ENCODE assay signal across 8 cellular contexts in genomic region chr2:66495788-66496640, GRCh38.
DNase-seq lines count a peak whose midpoint lies in the region; ATAC-seq and TF ChIP-seq lines count a peak whose summit lies in the region.

No MANE protein-coding gene starts in this region.

- H3K4me3 Mint-ChIP-seq in WTC11: no peak overlapping the region

- CTCF ChIA-PET in WTC11 (lab: Charles Lee): no interaction called here

- H3K4me3 ChIP-seq in left ventricle myocardium inferior (peak overlapping the region; percentile 24), skeletal muscle satellite cell (ENCODE audit: low read length) (peak overlapping the region; percentile 23)

- peak overlapping the region; percentile 74 for H3K27ac ChIP-seq in left ventricle myocardium inferior (replicated peaks)

- H3K4me1 ChIP-seq in left ventricle myocardium inferior: peaks cover 70% of the 10 kb centered on the region
- H3K4me1 ChIP-seq in skeletal muscle satellite cell (ENCODE audit: control insufficient read depth, insufficient read depth, low read length): peaks cover 26% of the 10 kb centered on the region

- H3K9me3 ChIP-seq in left ventricle myocardium inferior (replicated peaks): no peaks in the 10 kb centered on the region
- no peaks in the 10 kb centered on the region for H3K9me3 ChIP-seq in skeletal muscle satellite cell (replicated peaks; ENCODE audit: low read length)

- POLR2A ChIA-PET in WTC11 (lab: Charles Lee): no interaction called here

- H3K36me3 ChIP-seq in left ventricle myocardium inferior (no peaks in the 10 kb centered on the region), skeletal muscle satellite cell (ENCODE audit: insufficient read depth, low read length) (no peaks in the 10 kb centered on the region)

- 0 out of 2 replicates have a peak overlapping the region, but pooled peaks have one; percentile 54 for H3K27ac Mint-ChIP-seq in WTC11

- H3K4me1 Mint-ChIP-seq in WTC11: peaks cover 34% of the 10 kb centered on the region

- no peaks in the 10 kb centered on the region for H3K9me3 Mint-ChIP-seq in WTC11

- H3K27me3 ChIP-seq in left ventricle myocardium inferior (ENCODE audit: low read depth) (no peaks in the 10 kb centered on the region), skeletal muscle satellite cell (ENCODE audit: control insufficient read depth, insufficient read depth, low read length) (no peaks in the 10 kb centered on the region)

- H3K27me3 Mint-ChIP-seq in WTC11 (ENCODE audit: low read depth): peaks cover 3% of the 10 kb centered on the region; the same call in 1 of the 2 replicates

- DNase-seq in HCEC 1CT (peak; percentile 88), WTC11 (ENCODE audit: low spot score) (peak; percentile 35), left ventricle myocardium inferior (peak; percentile 30), COLO829 (ENCODE audit: low spot score) (no peak)
- DNase-seq in activated CD4-positive, CD25-positive, alpha-beta regulatory T cell treated with anti-CD3 and anti-CD28 coated beads, Interleukin-2, amount 50 U/mL, for 72 hours: no peak

- ATAC-seq in WTC11: peak; percentile 74
- no peak for ATAC-seq in HG03039 (IDR thresholded peaks at IDR 0.05; ENCODE audit: unreplicated experiment)
- ATAC-seq in HG02623 (IDR thresholded peaks at IDR 0.05; ENCODE audit: unreplicated experiment): no peak

- no peak overlapping the region for H3K9ac ChIP-seq in skeletal muscle satellite cell (ENCODE audit: low read depth, low read length)

- no peak for TF ChIP-seq CTCF in WTC11 (IDR thresholded peaks at IDR 0.05)
- TF ChIP-seq CTCF in left ventricle myocardium inferior (IDR thresholded peaks at IDR 0.05; ENCODE audit: borderline replicate concordance): peak; percentile 33

- intact Hi-C loops in left ventricle myocardium inferior (cut with micrococcal nuclease): no loop called here

- H3K4me2 ChIP-seq in skeletal muscle satellite cell (ENCODE audit: low read length): peak overlapping the region; percentile 69

- H3K36me3 Mint-ChIP-seq in WTC11: no peaks in the 10 kb centered on the region

TF ChIP-seq in WTC11, 78 proteins besides CTCF, POLR2A, EP300 and RAD21:
- TF ChIP-seq MAX (CRISPR knock-in tag; IDR thresholded peaks at IDR 0.05): no peak
- TF ChIP-seq JAZF1 (CRISPR knock-in tag; IDR thresholded peaks at IDR 0.05): no peak
- TF ChIP-seq, protein P1, sequence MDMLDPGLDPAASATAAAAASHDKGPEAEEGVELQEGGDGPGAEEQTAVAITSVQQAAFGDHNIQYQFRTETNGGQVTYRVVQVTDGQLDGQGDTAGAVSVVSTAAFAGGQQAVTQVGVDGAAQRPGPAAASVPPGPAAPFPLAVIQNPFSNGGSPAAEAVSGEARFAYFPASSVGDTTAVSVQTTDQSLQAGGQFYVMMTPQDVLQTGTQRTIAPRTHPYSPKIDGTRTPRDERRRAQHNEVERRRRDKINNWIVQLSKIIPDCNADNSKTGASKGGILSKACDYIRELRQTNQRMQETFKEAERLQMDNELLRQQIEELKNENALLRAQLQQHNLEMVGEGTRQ (CRISPR knock-in tag; IDR thresholded peaks at IDR 0.05): no peak
- no peak for TF ChIP-seq NR1H2 (CRISPR knock-in tag; IDR thresholded peaks at IDR 0.05)
- TF ChIP-seq ZNF232 (CRISPR knock-in tag; IDR thresholded peaks at IDR 0.05): no peak
- TF ChIP-seq, protein P2, sequence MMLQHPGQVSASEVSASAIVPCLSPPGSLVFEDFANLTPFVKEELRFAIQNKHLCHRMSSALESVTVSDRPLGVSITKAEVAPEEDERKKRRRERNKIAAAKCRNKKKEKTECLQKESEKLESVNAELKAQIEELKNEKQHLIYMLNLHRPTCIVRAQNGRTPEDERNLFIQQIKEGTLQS (CRISPR knock-in tag; conservative IDR thresholded peaks at IDR 0.05): no peak
- no peak for TF ChIP-seq PRDM15 (CRISPR knock-in tag; IDR thresholded peaks at IDR 0.05)
- no peak for TF ChIP-seq ETV6 (CRISPR knock-in tag; IDR thresholded peaks at IDR 0.05)
- no peak for TF ChIP-seq ZNF396 (CRISPR knock-in tag; IDR thresholded peaks at IDR 0.05; ENCODE audit: borderline replicate concordance)
- no peak for TF ChIP-seq ZNF512 (CRISPR knock-in tag; IDR thresholded peaks at IDR 0.05; ENCODE audit: borderline replicate concordance)
- no peak for TF ChIP-seq SMAD3 (CRISPR knock-in tag; IDR thresholded peaks at IDR 0.05; ENCODE audit: borderline replicate concordance)
- TF ChIP-seq EMX1 (CRISPR knock-in tag; IDR thresholded peaks at IDR 0.05): no peak
- no peak for TF ChIP-seq NFYB (CRISPR knock-in tag; conservative IDR thresholded peaks at IDR 0.05; ENCODE audit: low read depth)
- no peak for TF ChIP-seq SP1 (CRISPR knock-in tag; conservative IDR thresholded peaks at IDR 0.05)
- no peak for TF ChIP-seq ZNF671 (CRISPR knock-in tag; IDR thresholded peaks at IDR 0.05)
- TF ChIP-seq TEAD4 (CRISPR knock-in tag; IDR thresholded peaks at IDR 0.05): no peak
- TF ChIP-seq ZBTB21 (CRISPR knock-in tag; IDR thresholded peaks at IDR 0.05; ENCODE audit: borderline replicate concordance): no peak
- TF ChIP-seq ATF1 (CRISPR knock-in tag; IDR thresholded peaks at IDR 0.05): no peak
- TF ChIP-seq, protein P3, sequence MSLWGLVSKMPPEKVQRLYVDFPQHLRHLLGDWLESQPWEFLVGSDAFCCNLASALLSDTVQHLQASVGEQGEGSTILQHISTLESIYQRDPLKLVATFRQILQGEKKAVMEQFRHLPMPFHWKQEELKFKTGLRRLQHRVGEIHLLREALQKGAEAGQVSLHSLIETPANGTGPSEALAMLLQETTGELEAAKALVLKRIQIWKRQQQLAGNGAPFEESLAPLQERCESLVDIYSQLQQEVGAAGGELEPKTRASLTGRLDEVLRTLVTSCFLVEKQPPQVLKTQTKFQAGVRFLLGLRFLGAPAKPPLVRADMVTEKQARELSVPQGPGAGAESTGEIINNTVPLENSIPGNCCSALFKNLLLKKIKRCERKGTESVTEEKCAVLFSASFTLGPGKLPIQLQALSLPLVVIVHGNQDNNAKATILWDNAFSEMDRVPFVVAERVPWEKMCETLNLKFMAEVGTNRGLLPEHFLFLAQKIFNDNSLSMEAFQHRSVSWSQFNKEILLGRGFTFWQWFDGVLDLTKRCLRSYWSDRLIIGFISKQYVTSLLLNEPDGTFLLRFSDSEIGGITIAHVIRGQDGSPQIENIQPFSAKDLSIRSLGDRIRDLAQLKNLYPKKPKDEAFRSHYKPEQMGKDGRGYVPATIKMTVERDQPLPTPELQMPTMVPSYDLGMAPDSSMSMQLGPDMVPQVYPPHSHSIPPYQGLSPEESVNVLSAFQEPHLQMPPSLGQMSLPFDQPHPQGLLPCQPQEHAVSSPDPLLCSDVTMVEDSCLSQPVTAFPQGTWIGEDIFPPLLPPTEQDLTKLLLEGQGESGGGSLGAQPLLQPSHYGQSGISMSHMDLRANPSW (CRISPR knock-in tag; conservative IDR thresholded peaks at IDR 0.05; ENCODE audit: low read depth): no peak

Comparison
In these comparisons a context has a peak if more than half of its experiments do, and no peak if none do; other contexts are left out.
1. DNase-seq: peak in HCEC 1CT (single experiment), WTC11 (single experiment) and left ventricle myocardium inferior (single experiment); none in COLO829 (single experiment) and activated CD4-positive, CD25-positive, alpha-beta regulatory T cell treated with anti-CD3 and anti-CD28 coated beads, Interleukin-2, amount 50 U/mL, for 72 hours (single experiment).